In the genomic region with DNA sequence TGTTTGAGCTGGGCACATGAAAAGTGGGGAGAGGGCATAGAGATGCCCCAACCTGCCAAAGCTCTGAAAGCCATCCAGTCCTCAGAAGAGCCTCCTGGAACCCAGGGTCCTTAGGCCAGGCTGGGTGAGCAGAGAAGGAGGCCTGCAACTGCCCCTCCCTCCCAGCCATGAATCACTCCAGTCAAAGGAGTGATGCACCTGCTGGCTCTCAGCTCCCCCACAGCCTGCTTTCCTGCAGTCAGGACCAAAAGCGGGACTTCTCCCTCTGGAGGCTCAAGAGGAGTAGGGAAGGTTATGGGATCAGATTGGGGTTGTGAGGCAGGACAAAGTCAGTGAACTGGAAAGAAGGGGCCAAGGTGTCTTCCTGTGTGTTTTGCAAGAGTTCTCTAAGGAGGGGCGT, we compare ENCODE assay signal across 13 cellular contexts.
"Had no signal": no experiment of that assay in that cellular context is flagged by ENCODE, and none has a peak within 500 bp of the region (broad histone marks: within the 10 kb centered on the region; RNA-seq: fewer than 3 reads in every experiment).

No MANE protein-coding gene starts in this region.

- H3K4me3 Mint-ChIP-seq: activated naive CD8-positive, alpha-beta T cell treated with anti-CD3 and anti-CD28 coated beads, Interleukin-2, amount 10 ng/mL, durations not matched to agents 7 days and 5 days; activated T-cell treated with anti-CD3 and anti-CD28 coated beads, Interleukin-2, amount 50 U/mL, for 72 hours; neural crest cell had no signal

- DNase-seq: activated CD4-positive, alpha-beta T cell treated with anti-CD3 and anti-CD28 coated beads for 1 hour; activated CD4-positive, alpha-beta T cell treated with anti-CD3 and anti-CD28 coated beads, Interleukin-2, amount 50 U/mL, for 48 hours; activated gamma-delta T cell treated with Interleukin-2 at 50 U/mL for 16 hours; activated naive CD8-positive, alpha-beta T cell treated with anti-CD3 and anti-CD28 coated beads, Interleukin-2, amount 10 ng/mL, durations not matched to agents 7 days and 5 days; activated T-cell treated with anti-CD3 and anti-CD28 coated beads, Interleukin-2, amount 50 U/mL, for 72 hours; anterior cingulate cortex; foreskin keratinocyte; pancreas; stimulated activated CD4-positive, alpha-beta T cell treated with anti-CD3 and anti-CD28 coated beads, Interleukin-4, amount 100 ng/mL, for 1 hour; stimulated activated CD8-positive, alpha-beta memory T cell treated with anti-CD3 and anti-CD28 coated beads, Interleukin-4, amount 100 ng/mL, for 48 hours; stimulated activated naive CD8-positive, alpha-beta T cell treated with anti-CD3 and anti-CD28 coated beads, Interleukin-15, Interleukin-2, amounts not matched to agents 100 U/mL and 50 U/mL, for 24 hours; upper lobe of left lung had no signal

- H3K27ac Mint-ChIP-seq: activated naive CD8-positive, alpha-beta T cell treated with anti-CD3 and anti-CD28 coated beads, Interleukin-2, amount 10 ng/mL, durations not matched to agents 7 days and 5 days; activated T-cell treated with anti-CD3 and anti-CD28 coated beads, Interleukin-2, amount 50 U/mL, for 72 hours had no signal

- H3K4me1 Mint-ChIP-seq: activated naive CD8-positive, alpha-beta T cell treated with anti-CD3 and anti-CD28 coated beads, Interleukin-2, amount 10 ng/mL, durations not matched to agents 7 days and 5 days had no signal

- ATAC-seq: activated T-cell treated with anti-CD3 and anti-CD28 coated beads, Interleukin-2, amount 50 U/mL, for 72 hours; foreskin keratinocyte; pancreas; stimulated activated naive CD8-positive, alpha-beta T cell treated with anti-CD3 and anti-CD28 coated beads, Interleukin-15, Interleukin-2, amounts not matched to agents 100 U/mL and 50 U/mL, for 24 hours had no signal

- H3K36me3 Mint-ChIP-seq: activated naive CD8-positive, alpha-beta T cell treated with anti-CD3 and anti-CD28 coated beads, Interleukin-2, amount 10 ng/mL, durations not matched to agents 7 days and 5 days had no signal

- H3K9me3 Mint-ChIP-seq: activated naive CD8-positive, alpha-beta T cell treated with anti-CD3 and anti-CD28 coated beads, Interleukin-2, amount 10 ng/mL, durations not matched to agents 7 days and 5 days; activated T-cell treated with anti-CD3 and anti-CD28 coated beads, Interleukin-2, amount 50 U/mL, for 72 hours; neural crest cell had no signal
